3 cellular contexts compared by ENCODE assay signal in genomic region chrX:152428596-152428995, GRCh38.
TF ChIP-seq lines count a peak whose summit lies in the region.

No MANE protein-coding gene starts in this region.

TF ChIP-seq in SK-N-SH, 30 proteins besides CTCF, POLR2A, EP300 and RAD21:
- TF ChIP-seq IRF3 (IDR thresholded peaks at IDR 0.05; ENCODE audit: low read depth, low read length) (no peak), YY1 (IDR thresholded peaks at IDR 0.05; ENCODE audit: low read depth) (no peak), MXI1 (IDR thresholded peaks at IDR 0.05; ENCODE audit: low read depth, low read length) (no peak), RCOR1 (IDR thresholded peaks at IDR 0.05; ENCODE audit: low read length) (no peak), TAF1 (IDR thresholded peaks at IDR 0.05; ENCODE audit: borderline replicate concordance, low read depth, low read length) (no peak), SMC3 (IDR thresholded peaks at IDR 0.05; ENCODE audit: low read depth, low read length) (no peak)

TF ChIP-seq in SK-N-SH treated with all-trans-retinoic acid at 6 μM for 48 hours, 23 proteins besides CTCF, POLR2A, EP300 and RAD21:
- TF ChIP-seq, protein P1, sequence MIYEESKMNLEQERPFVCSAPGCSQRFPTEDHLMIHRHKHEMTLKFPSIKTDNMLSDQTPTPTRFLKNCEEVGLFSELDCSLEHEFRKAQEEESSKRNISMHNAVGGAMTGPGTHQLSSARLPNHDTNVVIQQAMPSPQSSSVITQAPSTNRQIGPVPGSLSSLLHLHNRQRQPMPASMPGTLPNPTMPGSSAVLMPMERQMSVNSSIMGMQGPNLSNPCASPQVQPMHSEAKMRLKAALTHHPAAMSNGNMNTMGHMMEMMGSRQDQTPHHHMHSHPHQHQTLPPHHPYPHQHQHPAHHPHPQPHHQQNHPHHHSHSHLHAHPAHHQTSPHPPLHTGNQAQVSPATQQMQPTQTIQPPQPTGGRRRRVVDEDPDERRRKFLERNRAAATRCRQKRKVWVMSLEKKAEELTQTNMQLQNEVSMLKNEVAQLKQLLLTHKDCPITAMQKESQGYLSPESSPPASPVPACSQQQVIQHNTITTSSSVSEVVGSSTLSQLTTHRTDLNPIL (CRISPR knock-in tag; IDR thresholded peaks at IDR 0.05; ENCODE audit: low read depth), result no peak
- TF ChIP-seq RARB (CRISPR knock-in tag; IDR thresholded peaks at IDR 0.05), result no peak
- no peak for TF ChIP-seq ZNF70 (CRISPR knock-in tag; IDR thresholded peaks at IDR 0.05)
- no peak for TF ChIP-seq ZFP30 (CRISPR knock-in tag; IDR thresholded peaks at IDR 0.05)
- TF ChIP-seq ISL1 (CRISPR knock-in tag; IDR thresholded peaks at IDR 0.05), result no peak
- TF ChIP-seq ARNTL (CRISPR knock-in tag; IDR thresholded peaks at IDR 0.05; ENCODE audit: borderline replicate concordance, low read depth), result no peak
- no peak for TF ChIP-seq OSR1 (CRISPR knock-in tag; IDR thresholded peaks at IDR 0.05)
- no peak for TF ChIP-seq PATZ1 (CRISPR knock-in tag; IDR thresholded peaks at IDR 0.05; ENCODE audit: borderline replicate concordance)
- TF ChIP-seq TOX (CRISPR knock-in tag; IDR thresholded peaks at IDR 0.05; ENCODE audit: borderline replicate concordance), result no peak
- no peak for TF ChIP-seq GLIS3 (CRISPR knock-in tag; IDR thresholded peaks at IDR 0.05)
- TF ChIP-seq, protein P2, sequence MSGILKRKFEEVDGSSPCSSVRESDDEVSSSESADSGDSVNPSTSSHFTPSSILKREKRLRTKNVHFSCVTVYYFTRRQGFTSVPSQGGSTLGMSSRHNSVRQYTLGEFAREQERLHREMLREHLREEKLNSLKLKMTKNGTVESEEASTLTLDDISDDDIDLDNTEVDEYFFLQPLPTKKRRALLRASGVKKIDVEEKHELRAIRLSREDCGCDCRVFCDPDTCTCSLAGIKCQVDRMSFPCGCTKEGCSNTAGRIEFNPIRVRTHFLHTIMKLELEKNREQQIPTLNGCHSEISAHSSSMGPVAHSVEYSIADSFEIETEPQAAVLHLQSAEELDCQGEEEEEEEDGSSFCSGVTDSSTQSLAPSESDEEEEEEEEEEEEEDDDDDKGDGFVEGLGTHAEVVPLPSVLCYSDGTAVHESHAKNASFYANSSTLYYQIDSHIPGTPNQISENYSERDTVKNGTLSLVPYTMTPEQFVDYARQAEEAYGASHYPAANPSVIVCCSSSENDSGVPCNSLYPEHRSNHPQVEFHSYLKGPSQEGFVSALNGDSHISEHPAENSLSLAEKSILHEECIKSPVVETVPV (CRISPR knock-in tag; IDR thresholded peaks at IDR 0.05), result no peak
- no peak for TF ChIP-seq TCF4 (CRISPR knock-in tag; IDR thresholded peaks at IDR 0.05; ENCODE audit: borderline replicate concordance)
- no peak for TF ChIP-seq PPARA (CRISPR knock-in tag; IDR thresholded peaks at IDR 0.05; ENCODE audit: borderline replicate concordance)
- TF ChIP-seq SNAI2 (CRISPR knock-in tag; IDR thresholded peaks at IDR 0.05), result no peak
- TF ChIP-seq, protein P3, sequence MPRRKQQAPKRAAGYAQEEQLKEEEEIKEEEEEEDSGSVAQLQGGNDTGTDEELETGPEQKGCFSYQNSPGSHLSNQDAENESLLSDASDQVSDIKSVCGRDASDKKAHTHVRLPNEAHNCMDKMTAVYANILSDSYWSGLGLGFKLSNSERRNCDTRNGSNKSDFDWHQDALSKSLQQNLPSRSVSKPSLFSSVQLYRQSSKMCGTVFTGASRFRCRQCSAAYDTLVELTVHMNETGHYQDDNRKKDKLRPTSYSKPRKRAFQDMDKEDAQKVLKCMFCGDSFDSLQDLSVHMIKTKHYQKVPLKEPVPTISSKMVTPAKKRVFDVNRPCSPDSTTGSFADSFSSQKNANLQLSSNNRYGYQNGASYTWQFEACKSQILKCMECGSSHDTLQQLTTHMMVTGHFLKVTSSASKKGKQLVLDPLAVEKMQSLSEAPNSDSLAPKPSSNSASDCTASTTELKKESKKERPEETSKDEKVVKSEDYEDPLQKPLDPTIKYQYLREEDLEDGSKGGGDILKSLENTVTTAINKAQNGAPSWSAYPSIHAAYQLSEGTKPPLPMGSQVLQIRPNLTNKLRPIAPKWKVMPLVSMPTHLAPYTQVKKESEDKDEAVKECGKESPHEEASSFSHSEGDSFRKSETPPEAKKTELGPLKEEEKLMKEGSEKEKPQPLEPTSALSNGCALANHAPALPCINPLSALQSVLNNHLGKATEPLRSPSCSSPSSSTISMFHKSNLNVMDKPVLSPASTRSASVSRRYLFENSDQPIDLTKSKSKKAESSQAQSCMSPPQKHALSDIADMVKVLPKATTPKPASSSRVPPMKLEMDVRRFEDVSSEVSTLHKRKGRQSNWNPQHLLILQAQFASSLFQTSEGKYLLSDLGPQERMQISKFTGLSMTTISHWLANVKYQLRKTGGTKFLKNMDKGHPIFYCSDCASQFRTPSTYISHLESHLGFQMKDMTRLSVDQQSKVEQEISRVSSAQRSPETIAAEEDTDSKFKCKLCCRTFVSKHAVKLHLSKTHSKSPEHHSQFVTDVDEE (CRISPR knock-in tag; IDR thresholded peaks at IDR 0.05), result no peak

TF ChIP-seq in H1, 55 proteins besides CTCF, POLR2A, EP300 and RAD21 (continued from another document):
- TF ChIP-seq ATF3 (IDR thresholded peaks at IDR 0.05; ENCODE audit: insufficient read depth, low read depth, low read length) (no peak), SRF (IDR thresholded peaks at IDR 0.05; ENCODE audit: low read depth, low read length) (no peak), CTBP2 (IDR thresholded peaks at IDR 0.05; ENCODE audit: borderline replicate concordance, insufficient read depth, insufficient read length, low read length) (no peak), EZH2 (IDR thresholded peaks at IDR 0.05; ENCODE audit: low read depth, low read length, severe bottlenecking) (no peak)
